ENCODE assay signal across 9 cellular contexts in the genomic region with DNA sequence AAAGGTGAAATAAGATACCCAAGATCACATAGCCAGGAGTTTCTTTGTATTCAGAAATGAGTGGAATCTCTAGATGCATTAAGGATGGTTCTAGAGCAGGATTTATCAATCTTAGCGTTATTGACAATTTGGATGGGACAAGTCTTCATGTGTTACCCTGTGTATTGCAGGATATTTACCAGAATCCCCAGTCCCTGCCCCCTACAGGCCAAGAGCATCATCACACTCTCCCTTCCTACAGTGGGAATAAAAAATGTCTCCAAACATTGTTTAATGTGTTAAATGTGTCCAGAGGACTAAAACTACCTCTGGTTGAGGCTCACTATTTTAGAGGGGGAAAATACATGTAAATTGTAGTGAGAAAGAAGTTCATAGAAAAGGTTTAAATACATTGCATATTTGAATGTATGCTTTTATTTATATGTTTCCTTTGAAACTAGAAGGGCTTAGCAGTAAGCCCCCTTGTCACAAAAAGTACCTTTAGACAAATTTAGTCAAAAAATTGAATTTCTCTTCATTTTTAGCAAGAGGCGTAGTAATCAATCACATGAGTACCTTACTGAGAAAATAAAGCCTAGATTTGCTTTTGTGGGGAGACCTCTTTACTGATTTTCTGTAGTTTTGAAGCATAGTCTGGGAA.
A peak's percentile ranks its signal among the peaks of the same experiment; 100 is the strongest.
DNase-seq lines count a peak whose midpoint lies in the region; ATAC-seq and TF ChIP-seq lines count a peak whose summit lies in the region.
"Had no signal": no experiment of that assay in that cellular context is flagged by ENCODE, and none has a peak within 500 bp of the region (broad histone marks: within the 10 kb centered on the region; RNA-seq: fewer than 3 reads in every experiment).

No MANE protein-coding gene starts in this region.

- no peaks in the 10 kb centered on the region for H3K27me3 ChIP-seq in naive thymus-derived CD4-positive, alpha-beta T cell (ENCODE audit: control insufficient read depth in 2 of 2, insufficient read depth in 2 of 2, low read length in 2 of 2)

- H3K9me3 Mint-ChIP-seq in naive thymus-derived CD4-positive, alpha-beta T cell, result no peaks in the 10 kb centered on the region

- no peaks in the 10 kb centered on the region for H3K9me3 ChIP-seq in naive thymus-derived CD4-positive, alpha-beta T cell (ENCODE audit: control insufficient read depth in 2 of 3, low read length in 3 of 3)

- POLR2A ChIA-PET in naive thymus-derived CD4-positive, alpha-beta T cell (lab: Charles Lee), result no interaction called here

- no peak overlapping the region for H3K4me3 Mint-ChIP-seq in naive thymus-derived CD4-positive, alpha-beta T cell
- H3K4me3 Mint-ChIP-seq: activated naive CD8-positive, alpha-beta T cell had no signal

- CTCF ChIA-PET in naive thymus-derived CD4-positive, alpha-beta T cell (lab: Charles Lee), result interaction anchor here (1.0 kb wide), 1 partner anchor 76 kb away, joined by 3 read pairs; no protein-coding TSS in a partner anchor

- peaks cover 4 to 31% (median 20%) of the 10 kb centered on the region in 7 donors for H3K4me1 Mint-ChIP-seq in naive thymus-derived CD4-positive, alpha-beta T cell

- no peak overlapping the region for H3K27ac Mint-ChIP-seq in naive thymus-derived CD4-positive, alpha-beta T cell
- H3K27ac Mint-ChIP-seq: activated naive CD8-positive, alpha-beta T cell had no signal

- DNase-seq in NCI-H748 (lab: John Stamatoyannopoulos, UW; ENCODE audit: unreplicated experiment) (peak; percentile 19), NCI-H748 treated with DMSO at 0.1 percent for 48 hours (lab: John Stamatoyannopoulos, UW) (no peak), dermis microvascular lymphatic vessel endothelial cell (ENCODE audit: low read depth in 2 of 2) (peak; percentile 25 to 45)
- DNase-seq in naive thymus-derived CD4-positive, alpha-beta T cell, result peak in 5 of 9 donors; percentile 8 to 35 (median 14)

- no peaks in the 10 kb centered on the region for H3K27me3 Mint-ChIP-seq in naive thymus-derived CD4-positive, alpha-beta T cell
- H3K27me3 Mint-ChIP-seq: activated naive CD8-positive, alpha-beta T cell had no signal

- no peaks in the 10 kb centered on the region for H3K4me1 ChIP-seq in naive thymus-derived CD4-positive, alpha-beta T cell (ENCODE audit: control insufficient read depth in 2 of 2, insufficient read depth in 2 of 2, low read length in 2 of 2)

- H3K27ac ChIP-seq in naive thymus-derived CD4-positive, alpha-beta T cell (ENCODE audit: low read depth, low read length), result no peak overlapping the region

- no peak overlapping the region for H3K4me3 ChIP-seq in naive thymus-derived CD4-positive, alpha-beta T cell (ENCODE audit: low read length)

- peaks cover 0 to 31% (median 11%) of the 10 kb centered on the region in 5 donors for H3K36me3 Mint-ChIP-seq in naive thymus-derived CD4-positive, alpha-beta T cell

- ATAC-seq in HG02884 (IDR thresholded peaks at IDR 0.05; ENCODE audit: unreplicated experiment) (peak; percentile 74), SK-N-SH treated with all-trans-retinoic acid at 6 μM for 48 hours (peak; percentile 81), HG03108 (IDR thresholded peaks at IDR 0.05; ENCODE audit: unreplicated experiment) (no peak), GM19328 (IDR thresholded peaks at IDR 0.05; ENCODE audit: unreplicated experiment) (no peak)
- ATAC-seq in naive thymus-derived CD4-positive, alpha-beta T cell, result peak; percentile 73

- H3K36me3 ChIP-seq in naive thymus-derived CD4-positive, alpha-beta T cell (ENCODE audit: control insufficient read depth in 2 of 3, insufficient read depth in 3 of 3, low read length in 3 of 3), result peaks cover 0 to 5% (median 0%) of the 10 kb centered on the region in 3 experiments

- intact Hi-C loops in naive thymus-derived CD4-positive, alpha-beta T cell (cut with micrococcal nuclease), result loop anchor here in 1 of 2 donors (1.0 to 5.0 kb wide), 4 partner anchors 47 to 277 kb away; partner anchors contain the start of gene MLLT10

TF ChIP-seq in SK-N-SH treated with all-trans-retinoic acid at 6 μM for 48 hours, 23 proteins besides CTCF, POLR2A, EP300 and RAD21:
- no peak for TF ChIP-seq TCF4 (CRISPR knock-in tag; IDR thresholded peaks at IDR 0.05; ENCODE audit: borderline replicate concordance)
- no peak for TF ChIP-seq ZFP30 (CRISPR knock-in tag; IDR thresholded peaks at IDR 0.05)
- no peak for TF ChIP-seq ZC3H10 (CRISPR knock-in tag; IDR thresholded peaks at IDR 0.05)
- TF ChIP-seq ZNF8 (CRISPR knock-in tag; IDR thresholded peaks at IDR 0.05), result no peak
- TF ChIP-seq SNAI2 (CRISPR knock-in tag; IDR thresholded peaks at IDR 0.05), result no peak
- TF ChIP-seq, protein P1, sequence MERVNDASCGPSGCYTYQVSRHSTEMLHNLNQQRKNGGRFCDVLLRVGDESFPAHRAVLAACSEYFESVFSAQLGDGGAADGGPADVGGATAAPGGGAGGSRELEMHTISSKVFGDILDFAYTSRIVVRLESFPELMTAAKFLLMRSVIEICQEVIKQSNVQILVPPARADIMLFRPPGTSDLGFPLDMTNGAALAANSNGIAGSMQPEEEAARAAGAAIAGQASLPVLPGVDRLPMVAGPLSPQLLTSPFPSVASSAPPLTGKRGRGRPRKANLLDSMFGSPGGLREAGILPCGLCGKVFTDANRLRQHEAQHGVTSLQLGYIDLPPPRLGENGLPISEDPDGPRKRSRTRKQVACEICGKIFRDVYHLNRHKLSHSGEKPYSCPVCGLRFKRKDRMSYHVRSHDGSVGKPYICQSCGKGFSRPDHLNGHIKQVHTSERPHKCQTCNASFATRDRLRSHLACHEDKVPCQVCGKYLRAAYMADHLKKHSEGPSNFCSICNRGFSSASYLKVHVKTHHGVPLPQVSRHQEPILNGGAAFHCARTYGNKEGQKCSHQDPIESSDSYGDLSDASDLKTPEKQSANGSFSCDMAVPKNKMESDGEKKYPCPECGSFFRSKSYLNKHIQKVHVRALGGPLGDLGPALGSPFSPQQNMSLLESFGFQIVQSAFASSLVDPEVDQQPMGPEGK (CRISPR knock-in tag; IDR thresholded peaks at IDR 0.05; ENCODE audit: borderline replicate concordance), result no peak
- TF ChIP-seq PPARA (CRISPR knock-in tag; IDR thresholded peaks at IDR 0.05; ENCODE audit: borderline replicate concordance), result no peak
- no peak for TF ChIP-seq ESRRG (CRISPR knock-in tag; IDR thresholded peaks at IDR 0.05)
- no peak for TF ChIP-seq CSDC2 (CRISPR knock-in tag; IDR thresholded peaks at IDR 0.05)
- no peak for TF ChIP-seq GLIS3 (CRISPR knock-in tag; IDR thresholded peaks at IDR 0.05)
- TF ChIP-seq ZNF565 (CRISPR knock-in tag; conservative IDR thresholded peaks at IDR 0.05; ENCODE audit: low read depth), result no peak
- no peak for TF ChIP-seq ZFP3 (CRISPR knock-in tag; IDR thresholded peaks at IDR 0.05)
- TF ChIP-seq, protein P2, sequence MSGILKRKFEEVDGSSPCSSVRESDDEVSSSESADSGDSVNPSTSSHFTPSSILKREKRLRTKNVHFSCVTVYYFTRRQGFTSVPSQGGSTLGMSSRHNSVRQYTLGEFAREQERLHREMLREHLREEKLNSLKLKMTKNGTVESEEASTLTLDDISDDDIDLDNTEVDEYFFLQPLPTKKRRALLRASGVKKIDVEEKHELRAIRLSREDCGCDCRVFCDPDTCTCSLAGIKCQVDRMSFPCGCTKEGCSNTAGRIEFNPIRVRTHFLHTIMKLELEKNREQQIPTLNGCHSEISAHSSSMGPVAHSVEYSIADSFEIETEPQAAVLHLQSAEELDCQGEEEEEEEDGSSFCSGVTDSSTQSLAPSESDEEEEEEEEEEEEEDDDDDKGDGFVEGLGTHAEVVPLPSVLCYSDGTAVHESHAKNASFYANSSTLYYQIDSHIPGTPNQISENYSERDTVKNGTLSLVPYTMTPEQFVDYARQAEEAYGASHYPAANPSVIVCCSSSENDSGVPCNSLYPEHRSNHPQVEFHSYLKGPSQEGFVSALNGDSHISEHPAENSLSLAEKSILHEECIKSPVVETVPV (CRISPR knock-in tag; IDR thresholded peaks at IDR 0.05), result no peak

Comparison
In these comparisons a context has a peak if more than half of its experiments do, and no peak if none do; other contexts are left out.
1. ATAC-seq: peak in HG02884 (single experiment), SK-N-SH treated with all-trans-retinoic acid at 6 μM for 48 hours (single experiment) and naive thymus-derived CD4-positive, alpha-beta T cell (single experiment); none in HG03108 (single experiment) and GM19328 (single experiment).